ENCODE assay signal across 8 cellular contexts in the genomic region with DNA sequence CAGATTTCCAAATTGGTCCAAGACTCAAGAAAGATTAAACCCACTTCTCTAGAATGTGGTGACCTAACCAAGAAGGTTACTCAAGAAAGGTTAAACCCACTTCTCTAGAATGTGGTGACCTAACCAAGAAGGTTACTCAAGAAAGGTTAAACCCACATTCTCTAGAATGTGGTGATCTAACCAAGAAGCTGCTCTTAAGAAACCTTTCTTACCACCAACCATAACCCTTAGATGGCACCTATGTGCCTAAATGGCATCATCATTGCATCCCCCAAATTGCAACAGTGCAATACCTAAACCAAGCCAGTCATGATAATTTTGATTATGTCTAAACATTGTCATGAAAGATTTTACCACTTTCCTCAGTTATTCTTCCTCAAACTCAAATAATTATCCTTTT.
"Had no signal": no experiment of that assay in that cellular context is flagged by ENCODE, and none has a peak within 500 bp of the region (broad histone marks: within the 10 kb centered on the region; RNA-seq: fewer than 3 reads in every experiment).

No MANE protein-coding gene starts in this region.

- H3K4me3 ChIP-seq: GM23338, K562 had no signal

- H3K9me3 Mint-ChIP-seq: GM23338 had no signal

- ATAC-seq: GM23338, K562 had no signal

- H3K4me3 Mint-ChIP-seq: GM23338, H9 had no signal

- DNase-seq: H9, HCEC 1CT, IMR-90 had no signal

- FAIRE-seq: H1, H54, HTR-8/SVneo, K562 had no signal

- H3K4me1 Mint-ChIP-seq: GM23338, H9 had no signal

- H3K27ac Mint-ChIP-seq: GM23338, H9 had no signal
